22 cellular contexts compared by ENCODE assay signal in the genomic region with DNA sequence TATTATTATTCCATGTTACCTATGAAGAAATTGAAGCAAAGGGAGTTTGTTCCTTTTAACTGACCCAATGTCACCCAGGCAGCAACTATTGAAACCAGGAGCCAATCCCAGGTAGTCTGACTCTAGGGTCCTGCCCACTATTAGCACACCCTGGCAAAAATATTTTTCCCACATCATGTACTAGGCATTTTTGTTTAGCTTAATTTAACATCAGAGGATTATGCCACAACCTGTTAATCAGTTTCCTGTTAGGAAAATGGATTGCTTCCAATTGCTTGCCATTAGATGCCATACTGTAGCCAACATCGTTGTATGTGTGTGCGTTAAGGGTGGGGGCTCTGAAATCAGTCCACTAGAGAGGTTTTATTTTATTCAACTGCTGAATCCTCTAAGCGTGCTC.
"Had no signal": no experiment of that assay in that cellular context is flagged by ENCODE, and none has a peak within 500 bp of the region (broad histone marks: within the 10 kb centered on the region; RNA-seq: fewer than 3 reads in every experiment).

No MANE protein-coding gene starts in this region.

- DNase-seq: IMR-90; Karpas-422; KG1; MM.1S; NCI-H1092 treated with DMSO at 0.1 percent for 48 hours; NCI-H1436; NCI-H187; NCI-H2029; NCI-H2081 treated with DMSO at 0.1 percent for 48 hours; NCI-H2227 treated with DMSO at 0.1 percent for 48 hours; NCI-H524; NCI-H526 treated with DMSO at 0.1 percent for 48 hours; NCI-H748 treated with DMSO at 0.1 percent for 48 hours; NK-92 treated with Interleukin-12 subunit alpha and Interleukin-12 subunit beta, amount 100 ng/mL, for 24 hours; OCI-M1; Right ventricle myocardium superior; RPMI8226; SIG-M5 had no signal

- H3K4me3 ChIP-seq: SJSA1, SK-N-MC had no signal

- H3K27me3 ChIP-seq: SJSA1 had no signal

- FAIRE-seq: HepG2, RCC 7860 had no signal

- H3K4me1 ChIP-seq: SJSA1 had no signal

- H3K27ac ChIP-seq: SJSA1, SK-N-MC had no signal

- H3K9me3 ChIP-seq: SJSA1 had no signal

- ATAC-seq: HepG2 had no signal

- H3K36me3 ChIP-seq: SJSA1 had no signal
